9 cellular contexts compared by ENCODE assay signal in genomic region chr1:110672753-110673108, GRCh38. TPM values are rescaled to one million over a fixed set of nuclear protein-coding genes. Genes with fewer than 3 reads are reported as not detected.
DNase-seq lines count a peak whose midpoint lies in the region; ATAC-seq, FAIRE-seq and TF ChIP-seq lines count a peak whose summit lies in the region.
"Had no signal": no experiment of that assay in that cellular context is flagged by ENCODE, and none has a peak within 500 bp of the region (broad histone marks: within the 10 kb centered on the region; RNA-seq: fewer than 3 reads in every experiment).

No MANE protein-coding gene starts in this region.

- no peaks in the 10 kb centered on the region for H3K9me3 ChIP-seq in Peyer's patch
- no peaks in the 10 kb centered on the region for H3K9me3 ChIP-seq in kidney (ENCODE audit: control insufficient read depth in 1 of 2, low read length in 2 of 2)

- peak in 1 of 2 donors; percentile 40 for TF ChIP-seq POLR2A in Peyer's patch (IDR thresholded peaks at IDR 0.05)

- H3K4me3 ChIP-seq in Peyer's patch (peak overlapping the region; percentile 54 to 72 (median 65)), kidney (ENCODE audit: low read length in 2 of 2) (peak overlapping the region in 1 of 2 donors; percentile 38)

- no peak for FAIRE-seq in kidney (lab: Jason Lieb, UNC)

- H3K27me3 ChIP-seq in Peyer's patch: peaks cover 0 to 20% of the 10 kb centered on the region in 2 donors

- TF ChIP-seq CTCF in Peyer's patch (IDR thresholded peaks at IDR 0.05) (no peak), kidney (IDR thresholded peaks at IDR 0.05; ENCODE audit: borderline replicate concordance, extremely low read depth, insufficient read depth) (no peak)

- H3K4me1 ChIP-seq in Peyer's patch (peaks cover 0 to 15% (median 0%) of the 10 kb centered on the region in 4 donors), kidney (ENCODE audit: control insufficient read depth in 1 of 2, insufficient read depth in 1 of 2, low read depth in 1 of 2, low read length in 2 of 2) (no peaks in the 10 kb centered on the region)

- H3K36me3 ChIP-seq in Peyer's patch: no peaks in the 10 kb centered on the region
- H3K36me3 ChIP-seq in kidney (ENCODE audit: control insufficient read depth in 1 of 2, insufficient read depth in 2 of 2, low read length in 2 of 2): no peaks in the 10 kb centered on the region

- intact Hi-C loops in kidney (cut with DNase I): no loop called here
- intact Hi-C loops in left ventricle myocardium superior (cut with micrococcal nuclease): no loop called here

- H3K27ac ChIP-seq in Peyer's patch: peak overlapping the region; percentile 67 to 91 (median 88)
- no peak overlapping the region for H3K27ac ChIP-seq in kidney (ENCODE audit: low read depth in 2 of 2, low read length in 2 of 2)
- H3K27ac ChIP-seq: epithelial cell of prostate had no signal

- DNase-seq in Peyer's patch: peak in 2 of 3 donors; percentile 74 to 79
- no peak for DNase-seq in T-helper 9 cell
- DNase-seq in kidney: no peak
- DNase-seq in left ventricle myocardium superior: no peak
- no peak for DNase-seq in SW 1271 (lab: John Stamatoyannopoulos, UW)

- no peak overlapping the region for H3K9ac ChIP-seq in kidney (ENCODE audit: low read length in 2 of 2)

- peak; percentile 60 for ATAC-seq in GM18502 (IDR thresholded peaks at IDR 0.05; ENCODE audit: poor library complexity, unreplicated experiment)
- peak; percentile 44 for ATAC-seq in GM21737 (IDR thresholded peaks at IDR 0.05; ENCODE audit: unreplicated experiment)
- peak; percentile 19 for ATAC-seq in esophagus mucosa
- ATAC-seq in left ventricle myocardium superior: no peak

RNA-seq across cellular contexts. Expression of gene KCNA3, which starts 2.0 kb away (rescaled TPM):
- total RNA-seq in Peyer's patch: 10 to 100 TPM in 1 of 4 donors, 1 to 10 TPM in 3; 2.2 to 21.5 (median 2.9) TPM
- 0.28 TPM for total RNA-seq in esophagus mucosa
- 6.7 TPM for total RNA-seq in kidney
- polyA plus RNA-seq in kidney (ENCODE audit: insufficient read depth, low read depth, low replicate concordance): not detected
- 0.47 TPM for total RNA-seq in left ventricle myocardium superior

Comparison
In these comparisons a context has a peak if more than half of its experiments do, and no peak if none do; other contexts are left out.
1. DNase-seq: peak in Peyer's patch (2 of 3); none in T-helper 9 cell (single experiment), kidney (single experiment), left ventricle myocardium superior (single experiment) and SW 1271 (0 of 2).
2. H3K27ac ChIP-seq: peak in Peyer's patch (4 of 4); none in kidney (0 of 2).